In the genomic region with DNA sequence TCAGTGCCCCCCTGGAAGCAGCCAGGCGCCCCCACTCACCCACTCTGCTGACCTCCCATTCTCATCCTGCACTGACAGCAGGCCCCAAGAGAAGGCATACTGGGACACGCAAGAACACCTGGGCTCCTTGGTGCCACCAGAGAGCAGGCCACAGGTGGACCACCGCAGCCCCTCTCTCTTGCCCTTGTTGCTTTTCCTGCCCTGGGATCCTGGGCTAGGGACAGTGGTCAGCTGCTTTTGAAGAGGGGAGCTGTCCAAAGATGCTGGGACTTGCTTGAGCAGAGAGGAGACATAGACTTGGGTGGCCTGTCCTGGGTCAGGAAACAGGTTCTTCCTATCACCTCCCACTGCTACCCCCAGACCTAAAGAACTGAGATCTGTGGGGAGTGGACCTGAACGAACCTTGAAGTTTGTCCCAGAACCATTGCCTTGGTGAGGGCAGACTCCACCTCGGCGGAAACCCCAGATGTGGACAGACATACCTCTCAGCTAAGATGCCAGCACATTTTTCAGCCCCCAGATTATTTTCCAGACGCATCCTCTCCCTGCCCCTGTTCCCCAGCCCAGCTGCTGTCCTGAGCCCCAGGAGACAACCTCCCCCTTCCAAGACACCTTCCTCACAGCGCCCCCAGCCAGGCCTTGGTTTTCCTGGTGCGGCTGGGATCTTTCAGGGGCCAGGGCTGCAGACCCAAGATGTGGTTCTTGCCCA, we compare ENCODE assay signal across 14 cellular contexts. TPM values are rescaled to one million over a fixed set of nuclear protein-coding genes. Genes with fewer than 3 reads are reported as not detected.
DNase-seq lines count a peak whose midpoint lies in the region; ATAC-seq and TF ChIP-seq lines count a peak whose summit lies in the region.
"Had no signal": no experiment of that assay in that cellular context is flagged by ENCODE, and none has a peak within 500 bp of the region (broad histone marks: within the 10 kb centered on the region; RNA-seq: fewer than 3 reads in every experiment).

No MANE protein-coding gene starts in this region.

- ATAC-seq in natural killer cell treated with Interleukin-12 subunit alpha and Interleukin-12 subunit beta and Interleukin-15 and Interleukin-18, amount 100 ng/mL, for 72 hours: no peak
- ATAC-seq in GM21576 (IDR thresholded peaks at IDR 0.05; ENCODE audit: unreplicated experiment): no peak

- TF ChIP-seq CTCF in Calu3 (IDR thresholded peaks at IDR 0.05; ENCODE audit: unreplicated experiment): no peak

- H3K9ac ChIP-seq in HUES6 (ENCODE audit: low read length): no peak overlapping the region
- H3K9ac ChIP-seq in endocrine pancreas (ENCODE audit: control insufficient read depth, insufficient read depth, low read length): peak overlapping the region; percentile 84

- H3K4me1 ChIP-seq in HUES6 (ENCODE audit: control insufficient read depth, insufficient read depth, low read length) (peaks cover 24% of the 10 kb centered on the region), endocrine pancreas (ENCODE audit: control insufficient read depth, insufficient read depth, low read length) (no peaks in the 10 kb centered on the region)

- intact Hi-C loops in Calu3 (cut with micrococcal nuclease; ENCODE audit: unreplicated experiment): no loop called here

- peaks cover 21% of the 10 kb centered on the region for H3K27me3 Mint-ChIP-seq in Calu3 (ENCODE audit: unreplicated experiment)
- peaks cover 16 to 27% of the 10 kb centered on the region in 2 donors for H3K27me3 Mint-ChIP-seq in natural killer cell treated with Interleukin-12 subunit alpha and Interleukin-12 subunit beta and Interleukin-15 and Interleukin-18, amount 100 ng/mL, for 72 hours

- peaks cover 15% of the 10 kb centered on the region for H3K36me3 Mint-ChIP-seq in Calu3 (ENCODE audit: insufficient read depth, unreplicated experiment)
- no peaks in the 10 kb centered on the region for H3K36me3 Mint-ChIP-seq in natural killer cell treated with Interleukin-12 subunit alpha and Interleukin-12 subunit beta and Interleukin-15 and Interleukin-18, amount 100 ng/mL, for 72 hours

- H3K27me3 ChIP-seq in HUES6 (ENCODE audit: control insufficient read depth, insufficient read depth, low read length): peaks cover 58% of the 10 kb centered on the region
- no peaks in the 10 kb centered on the region for H3K27me3 ChIP-seq in endocrine pancreas (ENCODE audit: control insufficient read depth, insufficient read depth, low read length)

- no peaks in the 10 kb centered on the region for H3K36me3 ChIP-seq in HUES6 (ENCODE audit: control insufficient read depth, insufficient read depth, low read length)
- H3K36me3 ChIP-seq in endocrine pancreas (ENCODE audit: control insufficient read depth, insufficient read depth, low read length): no peaks in the 10 kb centered on the region
- H3K36me3 ChIP-seq: brain microvascular endothelial cell had no signal

- H3K4me1 Mint-ChIP-seq in Calu3 (ENCODE audit: low read depth, unreplicated experiment): peaks cover 63% of the 10 kb centered on the region
- H3K4me1 Mint-ChIP-seq in natural killer cell treated with Interleukin-12 subunit alpha and Interleukin-12 subunit beta and Interleukin-15 and Interleukin-18, amount 100 ng/mL, for 72 hours (ENCODE audit: low read depth in 2 of 2): peaks cover 36 to 44% of the 10 kb centered on the region in 2 donors

- H3K27ac ChIP-seq in HUES6 (ENCODE audit: low read depth, low read length): no peak overlapping the region
- H3K27ac ChIP-seq: brain microvascular endothelial cell had no signal

- H3K9me3 Mint-ChIP-seq in Calu3 (ENCODE audit: low read depth, unreplicated experiment): no peaks in the 10 kb centered on the region
- no peaks in the 10 kb centered on the region for H3K9me3 Mint-ChIP-seq in natural killer cell treated with Interleukin-12 subunit alpha and Interleukin-12 subunit beta and Interleukin-15 and Interleukin-18, amount 100 ng/mL, for 72 hours

- DNase-seq in Calu3 (no peak), T1000 (lab: John Stamatoyannopoulos, UW) (no peak), NCI-H1436 (lab: John Stamatoyannopoulos, UW) (no peak)
- DNase-seq in natural killer cell treated with Interleukin-12 subunit alpha and Interleukin-12 subunit beta and Interleukin-15 and Interleukin-18, amount 100 ng/mL, for 72 hours (ENCODE audit: low spot score): no peak
- DNase-seq: brain microvascular endothelial cell; effector CD8-positive, alpha-beta T cell; mesenchymal stem cell; NCI-H187 treated with DMSO at 0.1 percent for 48 hours; NCI-H526 treated with DMSO at 0.1 percent for 48 hours had no signal

- peak overlapping the region; percentile 86 for H3K4me3 Mint-ChIP-seq in Calu3 (ENCODE audit: low read depth, unreplicated experiment)
- H3K4me3 Mint-ChIP-seq in natural killer cell treated with Interleukin-12 subunit alpha and Interleukin-12 subunit beta and Interleukin-15 and Interleukin-18, amount 100 ng/mL, for 72 hours: peak overlapping the region; percentile 79

- CTCF ChIA-PET in Calu3 (lab: Charles Lee): no interaction called here

- BruUV-seq in Calu3 (replicated peaks; lab: Mats Ljungman, UMichigan): no TSS peak

- peak overlapping the region; percentile 63 for H3K27ac Mint-ChIP-seq in Calu3 (ENCODE audit: unreplicated experiment)
- H3K27ac Mint-ChIP-seq in natural killer cell treated with Interleukin-12 subunit alpha and Interleukin-12 subunit beta and Interleukin-15 and Interleukin-18, amount 100 ng/mL, for 72 hours: peak overlapping the region; percentile 5 to 55

- peak overlapping the region; percentile 70 for H3K4me3 ChIP-seq in HUES6 (ENCODE audit: low read depth, low read length)
- H3K4me3 ChIP-seq in endocrine pancreas (ENCODE audit: control insufficient read depth, insufficient read depth, low read length): peak overlapping the region; percentile 52

- H3K9me3 ChIP-seq in HUES6 (ENCODE audit: control insufficient read depth, insufficient read depth, low read depth, low read length) (no peaks in the 10 kb centered on the region), endocrine pancreas (ENCODE audit: control insufficient read depth, low read length) (no peaks in the 10 kb centered on the region)

RNA-seq across cellular contexts. Expression of a gene that starts 1.1 kb away (rescaled TPM):
- total RNA-seq in Calu3 (2022): 4.8 and 10.2 TPM in 2 replicates
- total RNA-seq in natural killer cell treated with Interleukin-12 subunit alpha and Interleukin-12 subunit beta and Interleukin-15 and Interleukin-18, amount 100 ng/mL, for 72 hours: not detected
- total RNA-seq: Daoy, posterior vena cava had no signal
